Comparison of ENCODE assay signal across 31 cellular contexts in genomic region chr2:201630577-201630976, GRCh38.
"Had no signal": no experiment of that assay in that cellular context is flagged by ENCODE, and none has a peak within 500 bp of the region (broad histone marks: within the 10 kb centered on the region; RNA-seq: fewer than 3 reads in every experiment).

No MANE protein-coding gene starts in this region.

- H3K27me3 ChIP-seq: dorsolateral prefrontal cortex, gastrocnemius medialis, heart left ventricle, hepatocyte, left lung, neural progenitor cell, suprapubic skin, transverse colon, upper lobe of right lung, uterus had no signal

- H3K4me3 Mint-ChIP-seq: endodermal cell; naive thymus-derived CD4-positive, alpha-beta T cell; nephron; neural progenitor cell; stimulated activated naive CD8-positive, alpha-beta T cell treated with anti-CD3 and anti-CD28 coated beads, Interleukin-15, amount 100 ng/mL, for 72 hours had no signal

- H3K27ac ChIP-seq: dorsolateral prefrontal cortex, epithelial cell of prostate, gastrocnemius medialis, heart left ventricle, hepatocyte, left lung, neural progenitor cell, parathyroid adenoma, suprapubic skin, transverse colon, upper lobe of right lung, uterus had no signal

- H3K9me3 Mint-ChIP-seq: endodermal cell; naive thymus-derived CD4-positive, alpha-beta T cell; nephron; neural progenitor cell; stimulated activated naive CD8-positive, alpha-beta T cell treated with anti-CD3 and anti-CD28 coated beads, Interleukin-15, amount 100 ng/mL, for 72 hours had no signal

- H3K4me1 ChIP-seq: gastrocnemius medialis, left lung, neural progenitor cell, parathyroid adenoma, suprapubic skin, transverse colon, upper lobe of right lung, uterus had no signal

- H3K27ac Mint-ChIP-seq: endodermal cell; naive thymus-derived CD4-positive, alpha-beta T cell; nephron; neural progenitor cell; progenitor cell of endocrine pancreas; stimulated activated naive CD8-positive, alpha-beta T cell treated with anti-CD3 and anti-CD28 coated beads, Interleukin-15, amount 100 ng/mL, for 72 hours had no signal

- ATAC-seq: esophagus mucosa; gastrocnemius medialis; heart left ventricle; left cardiac atrium; left lung; naive thymus-derived CD4-positive, alpha-beta T cell; sciatic nerve; stimulated activated naive CD8-positive, alpha-beta T cell treated with anti-CD3 and anti-CD28 coated beads, Interleukin-15, amount 100 ng/mL, for 72 hours; upper lobe of right lung had no signal

- H3K4me1 Mint-ChIP-seq: endodermal cell; naive thymus-derived CD4-positive, alpha-beta T cell; nephron; neural progenitor cell; stimulated activated naive CD8-positive, alpha-beta T cell treated with anti-CD3 and anti-CD28 coated beads, Interleukin-15, amount 100 ng/mL, for 72 hours had no signal

- H3K9me3 ChIP-seq: gastrocnemius medialis, heart left ventricle, left lung, suprapubic skin, transverse colon, upper lobe of right lung, uterus had no signal

- DNase-seq: dorsolateral prefrontal cortex; effector CD4-positive, alpha-beta T cell; endodermal cell; foreskin fibroblast; gastrocnemius medialis; heart left ventricle; left cardiac atrium; left lung; mammary epithelial cell; mesendoderm; midbrain; naive thymus-derived CD4-positive, alpha-beta T cell; stimulated activated CD4-positive, alpha-beta T cell treated with anti-CD3 and anti-CD28 coated beads, Interleukin-12 subunit alpha, Interleukin-12 subunit beta, amount 100 ng/mL, for 4 hours; stimulated activated CD4-positive, alpha-beta T cell treated with anti-CD3 and anti-CD28 coated beads, Interleukin-1b, Interleukin-23, amount 100 ng/mL, for 48 hours; stimulated activated CD4-positive, alpha-beta T cell treated with anti-CD3 and anti-CD28 coated beads, Interleukin-4, amount 100 ng/mL, for 1 hour; stimulated activated CD8-positive, alpha-beta memory T cell treated with anti-CD3 and anti-CD28 coated beads, Interleukin-4, amount 100 ng/mL, for 48 hours; stimulated activated naive CD4-positive, alpha-beta T cell; stimulated activated naive CD8-positive, alpha-beta T cell treated with anti-CD3 and anti-CD28 coated beads, Interleukin-15, amount 100 ng/mL, for 72 hours; transverse colon; upper lobe of right lung; uterus had no signal

- H3K9ac ChIP-seq: neural progenitor cell, parathyroid adenoma had no signal

- H3K27me3 Mint-ChIP-seq: naive thymus-derived CD4-positive, alpha-beta T cell; progenitor cell of endocrine pancreas; stimulated activated naive CD8-positive, alpha-beta T cell treated with anti-CD3 and anti-CD28 coated beads, Interleukin-15, amount 100 ng/mL, for 72 hours had no signal

- H3K4me3 ChIP-seq: dorsolateral prefrontal cortex, gastrocnemius medialis, heart left ventricle, hepatocyte, left lung, neural progenitor cell, smooth muscle cell, suprapubic skin, transverse colon, upper lobe of right lung, uterus had no signal

- H3K36me3 ChIP-seq: uterus had no signal
